Comparison of ENCODE assay signal across 9 cellular contexts in genomic region chr15:42737529-42738328, GRCh38. TPM values are rescaled to one million over a fixed set of nuclear protein-coding genes. Genes with fewer than 3 reads are reported as not detected.
DNase-seq lines count a peak whose midpoint lies in the region; ATAC-seq, FAIRE-seq and TF ChIP-seq lines count a peak whose summit lies in the region.
"Had no signal": no experiment of that assay in that cellular context is flagged by ENCODE, and none has a peak within 500 bp of the region (broad histone marks: within the 10 kb centered on the region; RNA-seq: fewer than 3 reads in every experiment).

No MANE protein-coding gene starts in this region.

- H3K4me1 ChIP-seq in OCI-LY7 (ENCODE audit: insufficient read depth, low read length, poor library complexity, severe bottlenecking) (peaks cover 33% of the 10 kb centered on the region), pancreas (peaks cover 4 to 9% (median 7%) of the 10 kb centered on the region in 3 donors)

- no peak for FAIRE-seq in pancreas (lab: Jason Lieb, UNC)
- FAIRE-seq: G401.6 had no signal

- POLR2A ChIA-PET in OCI-LY7 (lab: Charles Lee): interaction anchor here (0.6 kb wide), 1 partner anchor 369 kb away, joined by 3 read pairs; the partner anchor contains the start of gene UBR1

- peaks cover 4% of the 10 kb centered on the region; the same call in 1 of the 2 replicates for H3K79me2 ChIP-seq in OCI-LY7 (ENCODE audit: insufficient read depth, low read depth, low read length)

- H2AFZ ChIP-seq in OCI-LY7 (ENCODE audit: low read length): peak overlapping the region; percentile 53

- H3K9me3 ChIP-seq in OCI-LY7 (ENCODE audit: low read length) (no peaks in the 10 kb centered on the region), pancreas (no peaks in the 10 kb centered on the region)

- peaks cover 5% of the 10 kb centered on the region; the same call in 1 of the 2 replicates for H4K20me1 ChIP-seq in OCI-LY7 (ENCODE audit: insufficient read depth, low read length)

- TSS peak; percentile 95 for BruUV-seq in OCI-LY7 (replicated peaks; lab: Mats Ljungman, UMichigan)

- TF ChIP-seq CTCF in OCI-LY7 (conservative IDR thresholded peaks at IDR 0.05; ENCODE audit: low read length) (no peak), pancreas (IDR thresholded peaks at IDR 0.05) (no peak)

- DNase-seq in NCI-H1436 (lab: John Stamatoyannopoulos, UW) (peak; percentile 10), NCI-H1436 treated with DMSO at 0.1 percent for 48 hours (lab: John Stamatoyannopoulos, UW) (no peak), OCI-LY7 (ENCODE audit: low spot score) (no peak), epithelial cell of prostate (ENCODE audit: low read depth, low spot score) (no peak), pancreas (no peak)

- H3K9me2 ChIP-seq in OCI-LY7 (ENCODE audit: insufficient read depth, low read length): no peaks in the 10 kb centered on the region

- H3K4me3 ChIP-seq in OCI-LY7 (ENCODE audit: low read depth, low read length, poor library complexity, severe bottlenecking) (peak overlapping the region; percentile 83), pancreas (peak overlapping the region; percentile 89 to 97 (median 92))

- CTCF ChIA-PET in OCI-LY7 (lab: Charles Lee; ENCODE audit: unreplicated experiment): no interaction called here

- peak overlapping the region; percentile 49 for H3K27ac ChIP-seq in OCI-LY7 (ENCODE audit: low read depth, low read length, poor library complexity, severe bottlenecking)
- H3K27ac ChIP-seq in epithelial cell of prostate: peak overlapping the region; percentile 55
- H3K27ac ChIP-seq in pancreas: peak overlapping the region; percentile 73 to 89 (median 86)

- 75 to 76% methylated on average over 21 of the region's 21 CpGs for WGBS in pancreas, 2 donors

- intact Hi-C loops in OCI-LY7 (cut with micrococcal nuclease; ENCODE audit: unreplicated experiment) (loop anchor here (10.0 kb wide), 1 partner anchor 187 kb away; the partner anchor contains the start of gene TTBK2), pancreas (cut with DNase I) (no loop called here)

- H3K27me3 ChIP-seq in pancreas: no peaks in the 10 kb centered on the region

- H3K4me2 ChIP-seq in OCI-LY7 (ENCODE audit: low read length): peak overlapping the region; percentile 75

- H3K36me3 ChIP-seq in OCI-LY7 (ENCODE audit: insufficient read depth, low read length) (peaks cover 25% of the 10 kb centered on the region), pancreas (peaks cover 0 to 7% (median 0%) of the 10 kb centered on the region in 3 donors)

- ATAC-seq in pancreas (peak; percentile 4 to 29 (median 10)), HG03095 (IDR thresholded peaks at IDR 0.05; ENCODE audit: unreplicated experiment) (no peak), HG02763 (IDR thresholded peaks at IDR 0.05; ENCODE audit: unreplicated experiment) (no peak), HG03439 (IDR thresholded peaks at IDR 0.05; ENCODE audit: unreplicated experiment) (no peak)

RNA-seq across cellular contexts. Expression of gene CDAN1, which starts 0.8 kb away (rescaled TPM):
- 26.1 and 28.9 TPM in 2 replicates for total RNA-seq in OCI-LY7 (2014; rRNA removed; shearing (Covaris generic))
- total RNA-seq in OCI-LY7 (2022): 29.5 and 33.6 TPM in 2 replicates
- 10 to 100 TPM in 1 of 6 donors, 1 to 10 TPM in 5; 5.8 to 13.4 (median 8.1) TPM for total RNA-seq in pancreas
- 10 to 100 TPM; 14.1 to 20.0 TPM for polyA plus RNA-seq in pancreas

Comparison
In these comparisons a context has a peak if more than half of its experiments do, and no peak if none do; other contexts are left out.
1. ATAC-seq: peak in pancreas (4 of 4); none in HG03095 (single experiment), HG02763 (single experiment) and HG03439 (single experiment).
2. Peak in every context shown above with its lines, with median percentiles within 50 percentile points of each other: H3K27ac ChIP-seq.